ENCODE assay signal across 13 cellular contexts in the genomic region with DNA sequence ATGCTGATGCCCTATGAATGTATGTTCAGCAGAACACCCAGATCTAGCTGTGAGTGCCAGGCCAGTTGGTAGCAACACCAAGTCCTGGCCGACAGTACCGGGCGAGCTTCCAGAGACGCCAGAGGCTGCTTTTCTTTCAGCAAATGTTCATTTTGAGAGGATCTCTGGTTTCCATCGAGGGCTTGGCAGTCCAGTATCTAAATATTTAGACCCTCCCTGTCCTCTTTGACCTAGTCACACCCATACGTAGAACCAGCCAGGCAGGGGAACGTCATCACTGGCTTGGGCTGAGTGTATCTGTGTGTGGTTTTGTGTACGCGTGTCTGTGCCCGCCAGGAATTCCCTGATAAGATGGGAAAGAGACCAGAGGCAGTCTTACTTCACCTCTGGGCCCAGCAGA. TPM values are rescaled to one million over a fixed set of nuclear protein-coding genes. Genes with fewer than 3 reads are reported as not detected.
A peak's percentile ranks its signal among the peaks of the same experiment; 100 is the strongest.
DNase-seq lines count a peak whose midpoint lies in the region; ATAC-seq and TF ChIP-seq lines count a peak whose summit lies in the region.
"Had no signal": no experiment of that assay in that cellular context is flagged by ENCODE, and none has a peak within 500 bp of the region (broad histone marks: within the 10 kb centered on the region; RNA-seq: fewer than 3 reads in every experiment).

No MANE protein-coding gene starts in this region.

- TF ChIP-seq CTCF in endodermal cell (conservative IDR thresholded peaks at IDR 0.05) (no peak), smooth muscle cell (IDR thresholded peaks at IDR 0.05; ENCODE audit: borderline replicate concordance, insufficient read depth, poor library complexity, severe bottlenecking) (no peak), progenitor cell of endocrine pancreas (IDR thresholded peaks at IDR 0.05; ENCODE audit: unreplicated experiment) (no peak)

- H3K27me3 Mint-ChIP-seq in endodermal cell (ENCODE audit: insufficient read depth) (peaks cover 11% of the 10 kb centered on the region), progenitor cell of endocrine pancreas (peaks cover 3% of the 10 kb centered on the region)

- H3K27ac Mint-ChIP-seq in endodermal cell (peak overlapping the region; percentile 72), progenitor cell of endocrine pancreas (no peak overlapping the region)
- H3K27ac Mint-ChIP-seq: brain had no signal

- H3K36me3 ChIP-seq in endodermal cell (ENCODE audit: control insufficient read depth, insufficient read depth, low read length), result peaks cover 5% of the 10 kb centered on the region
- no peaks in the 10 kb centered on the region for H3K36me3 ChIP-seq in smooth muscle cell (ENCODE audit: low read depth)

- no peak overlapping the region for H3K4me3 ChIP-seq in endodermal cell (ENCODE audit: low read length)
- no peak overlapping the region for H3K4me3 ChIP-seq in smooth muscle cell

- no peaks in the 10 kb centered on the region for H3F3A ChIP-seq in smooth muscle cell (ENCODE audit: low read depth)

- H3K4me3 Mint-ChIP-seq in endodermal cell (no peak overlapping the region), progenitor cell of endocrine pancreas (ENCODE audit: low read depth) (no peak overlapping the region)
- H3K4me3 Mint-ChIP-seq: brain had no signal

- no peak overlapping the region for H3K27ac ChIP-seq in endodermal cell (ENCODE audit: low read depth, low read length)
- H3K27ac ChIP-seq in smooth muscle cell (ENCODE audit: low read depth), result peak overlapping the region; percentile 49

- no peaks in the 10 kb centered on the region for H3K79me2 ChIP-seq in smooth muscle cell (ENCODE audit: low read depth)

- H3K27me3 ChIP-seq in endodermal cell (ENCODE audit: control insufficient read depth, insufficient read depth, low read length, poor library complexity, severe bottlenecking) (no peaks in the 10 kb centered on the region), smooth muscle cell (ENCODE audit: low read depth) (no peaks in the 10 kb centered on the region)

- no peak overlapping the region for H3K4me2 ChIP-seq in smooth muscle cell

- no peak overlapping the region for H3K9ac ChIP-seq in endodermal cell (ENCODE audit: extremely low read depth, low read length, poor library complexity, severe bottlenecking)
- no peak overlapping the region for H3K9ac ChIP-seq in smooth muscle cell (ENCODE audit: low read depth)

- DNase-seq in G401 (ENCODE audit: low spot score), result peak; percentile 76
- DNase-seq in endodermal cell, result no peak
- peak; percentile 60 for DNase-seq in islet precursor cell
- no peak for DNase-seq in smooth muscle cell (lab: John Stamatoyannopoulos, UW; ENCODE audit: unreplicated experiment)
- DNase-seq in progenitor cell of endocrine pancreas (ENCODE audit: low spot score, unreplicated experiment), result no peak
- DNase-seq in NCI-H2227 treated with DMSO at 0.1 percent for 48 hours (lab: John Stamatoyannopoulos, UW), result no peak
- no peak for DNase-seq in NCI-H1436 (lab: John Stamatoyannopoulos, UW)
- DNase-seq: glutamatergic neuron; IMR-90; NCI-H2171; stimulated activated CD4-positive, alpha-beta T cell treated with anti-CD3 and anti-CD28 coated beads, Interleukin-12 subunit alpha, Interleukin-12 subunit beta, amount 100 ng/mL, for 4 hours had no signal

- no peak for ATAC-seq in HG03039 (IDR thresholded peaks at IDR 0.05; ENCODE audit: unreplicated experiment)

- in situ Hi-C loops in G401 (cut with HindIII; ENCODE audit: low sequenced_read_pairs), result no loop called here

- H3K4me1 Mint-ChIP-seq in endodermal cell (peaks cover 13% of the 10 kb centered on the region), progenitor cell of endocrine pancreas (ENCODE audit: low read depth) (peaks cover 2% of the 10 kb centered on the region)

- WGBS in endodermal cell (ENCODE audit: insufficient coverage in 1 of 2, insufficient read length in 1 of 2), 2 experiments, result 95% methylated on average over 8 of the region's 10 CpGs; no CpG with 5 or more reads in 1 of the 2 experiments
- 58% methylated on average over 10 of the region's 10 CpGs for WGBS in smooth muscle cell (ENCODE audit: low lambda C conversion rate)

- H3K36me3 Mint-ChIP-seq in endodermal cell (ENCODE audit: low read depth), result peaks cover 40% of the 10 kb centered on the region
- H3K36me3 Mint-ChIP-seq in progenitor cell of endocrine pancreas (ENCODE audit: insufficient read depth), result peaks cover 11% of the 10 kb centered on the region

- no peaks in the 10 kb centered on the region for H4K20me1 ChIP-seq in smooth muscle cell (ENCODE audit: low read depth)

- H3K9me3 ChIP-seq in endodermal cell (ENCODE audit: control insufficient read depth, low read length), result no peaks in the 10 kb centered on the region
- H3K9me3 ChIP-seq in smooth muscle cell (replicated peaks; ENCODE audit: low read depth), result no peaks in the 10 kb centered on the region

- peaks cover 48% of the 10 kb centered on the region for H3K9me3 Mint-ChIP-seq in endodermal cell
- H3K9me3 Mint-ChIP-seq in progenitor cell of endocrine pancreas (ENCODE audit: low read depth), result peaks cover 11% of the 10 kb centered on the region

- H3K4me1 ChIP-seq in endodermal cell (ENCODE audit: control insufficient read depth, insufficient read depth, low read length) (no peaks in the 10 kb centered on the region), smooth muscle cell (ENCODE audit: low read depth) (no peaks in the 10 kb centered on the region)

- no peak overlapping the region for H2AFZ ChIP-seq in smooth muscle cell (ENCODE audit: low read depth)

RNA-seq across cellular contexts. Expression of a gene that starts 14.8 kb away (rescaled TPM):
- 8.4 and 16.1 TPM in 2 replicates for total RNA-seq in G401 (2014; rRNA removed; shearing (Covaris generic))
- 1 to 10 TPM; 2.8 to 3.8 TPM for total RNA-seq in endodermal cell
- 1.9 TPM for polyA plus RNA-seq in endodermal cell (2013, experiment 1 of 2)
- 1.9 TPM for polyA plus RNA-seq in endodermal cell (2013, experiment 2 of 2)
- total RNA-seq in smooth muscle cell, result 12.0 and 12.1 TPM in 2 replicates
- 12.6 and 16.3 TPM in 2 replicates for polyA plus RNA-seq in smooth muscle cell
- total RNA-seq in progenitor cell of endocrine pancreas, result 4.8 and 6.2 TPM in 2 replicates

RNA-seq across cellular contexts. Expression of a gene that starts 40.6 kb away (rescaled TPM):
- 51.6 and 95.5 TPM in 2 replicates for total RNA-seq in G401 (2014; rRNA removed; shearing (Covaris generic))
- total RNA-seq in endodermal cell (10 to 100 TPM; 53.7 to 58.7 TPM), smooth muscle cell (26.0 and 39.0 TPM in 2 replicates), progenitor cell of endocrine pancreas (35.2 and 35.5 TPM in 2 replicates)
- polyA plus RNA-seq in endodermal cell (2013, experiment 1 of 2), result 27.9 TPM
- polyA plus RNA-seq in endodermal cell (2013, experiment 2 of 2), result 30.2 TPM
- 32.5 and 35.8 TPM in 2 replicates for polyA plus RNA-seq in smooth muscle cell

RNA-seq across cellular contexts. Expression of a gene that starts 46.7 kb away (rescaled TPM):
- total RNA-seq in G401 (2014; rRNA removed; shearing (Covaris generic)), result not detected in 2 replicates
- not detected for total RNA-seq in endodermal cell
- 10.5 TPM for polyA plus RNA-seq in endodermal cell (2013, experiment 1 of 2)
- polyA plus RNA-seq in endodermal cell (2013, experiment 2 of 2), result 11.6 TPM
- total RNA-seq in smooth muscle cell, result 0.58 and 1.4 TPM in 2 replicates
- 2.2 and 2.6 TPM in 2 replicates for polyA plus RNA-seq in smooth muscle cell
- 0.60 and 0.87 TPM in 2 replicates for total RNA-seq in progenitor cell of endocrine pancreas

Comparison
In these comparisons a context has a peak if more than half of its experiments do, and no peak if none do; other contexts are left out.
1. DNase-seq: peak in G401 (single experiment) and islet precursor cell (single experiment); none in endodermal cell (single experiment), smooth muscle cell (single experiment), progenitor cell of endocrine pancreas (single experiment), NCI-H2227 treated with DMSO at 0.1 percent for 48 hours (single experiment) and NCI-H1436 (single experiment).